13 cellular contexts compared by ENCODE assay signal in the genomic region with DNA sequence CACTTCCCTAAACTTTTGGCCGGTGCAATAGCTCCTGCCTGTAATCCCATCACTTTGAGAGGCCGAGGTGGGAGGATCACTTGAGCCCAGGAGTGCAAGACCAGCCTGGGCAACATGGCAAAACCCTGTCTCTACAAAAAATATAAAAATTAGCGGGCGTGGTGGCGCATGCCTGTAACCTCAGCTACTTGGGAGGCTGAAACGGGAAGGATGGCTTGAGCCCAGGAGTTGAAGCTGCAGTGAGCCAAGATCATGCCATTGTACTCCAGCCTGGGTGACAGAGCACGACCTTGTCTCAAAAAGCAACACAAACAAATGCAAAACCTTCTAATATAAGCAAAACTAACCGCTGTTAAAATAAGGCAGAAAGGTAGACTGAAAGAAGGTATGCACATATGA. TPM values are rescaled to one million over a fixed set of nuclear protein-coding genes. Genes with fewer than 3 reads are reported as not detected.
DNase-seq lines count a peak whose midpoint lies in the region; ATAC-seq and TF ChIP-seq lines count a peak whose summit lies in the region.
"Had no signal": no experiment of that assay in that cellular context is flagged by ENCODE, and none has a peak within 500 bp of the region (broad histone marks: within the 10 kb centered on the region; RNA-seq: fewer than 3 reads in every experiment).

No MANE protein-coding gene starts in this region.

- H3K9me3 ChIP-seq in cardiac muscle cell (ENCODE audit: low read depth), result no peaks in the 10 kb centered on the region
- no peaks in the 10 kb centered on the region for H3K9me3 ChIP-seq in heart right ventricle
- no peaks in the 10 kb centered on the region for H3K9me3 ChIP-seq in duodenal mucosa (ENCODE audit: control insufficient read depth in 1 of 2, low read length in 2 of 2)
- no peaks in the 10 kb centered on the region for H3K9me3 ChIP-seq in muscle layer of duodenum (ENCODE audit: control insufficient read depth in 1 of 2, low read length in 2 of 2)
- H3K9me3 ChIP-seq in vagina, result no peaks in the 10 kb centered on the region

- DNase-seq in cardiac muscle cell (ENCODE audit: low read depth in 1 of 2, low spot score in 1 of 2) (no peak), heart right ventricle (no peak), vagina (ENCODE audit: extremely low spot score in 2 of 2) (no peak), T-helper 9 cell (no peak), SHP77 treated with DMSO at 0.1 percent for 48 hours (lab: John Stamatoyannopoulos, UW) (no peak)
- no peak for DNase-seq in stimulated activated CD4-positive, alpha-beta T cell treated with anti-CD3 and anti-CD28 coated beads, Interleukin-4, amount 100 ng/mL, for 24 hours
- DNase-seq: activated CD4-positive, alpha-beta T cell treated with anti-CD3 and anti-CD28 coated beads for 4 hours; activated naive CD8-positive, alpha-beta T cell treated with anti-CD3 and anti-CD28 coated beads for 36 hours; CD8-positive, alpha-beta memory T cell; NCI-H1694 treated with DMSO at 0.1 percent for 48 hours had no signal

- TF ChIP-seq CTCF in cardiac muscle cell (IDR thresholded peaks at IDR 0.05; ENCODE audit: low read depth, low read length) (no peak), heart right ventricle (IDR thresholded peaks at IDR 0.05) (no peak), vagina (IDR thresholded peaks at IDR 0.05) (no peak)

- H3K36me3 ChIP-seq in cardiac muscle cell (no peaks in the 10 kb centered on the region), heart right ventricle (no peaks in the 10 kb centered on the region), duodenal mucosa (ENCODE audit: control insufficient read depth in 1 of 2, insufficient read depth in 2 of 2, low read length in 2 of 2) (no peaks in the 10 kb centered on the region), muscle layer of duodenum (ENCODE audit: control insufficient read depth in 1 of 2, insufficient read depth in 2 of 2, low read length in 2 of 2) (no peaks in the 10 kb centered on the region), vagina (no peaks in the 10 kb centered on the region)

- H3K4me3 ChIP-seq in cardiac muscle cell (no peak overlapping the region), heart right ventricle (no peak overlapping the region), duodenal mucosa (ENCODE audit: low read depth in 1 of 2, low read length in 2 of 2) (no peak overlapping the region), muscle layer of duodenum (ENCODE audit: low read depth in 1 of 2, low read length in 2 of 2) (no peak overlapping the region), vagina (no peak overlapping the region)

- H3K9ac ChIP-seq in duodenal mucosa (ENCODE audit: low read depth in 1 of 2, low read length in 2 of 2), result no peak overlapping the region

- ATAC-seq in heart right ventricle, result no peak

- 72 to 80% methylated on average over 8 of the region's 8 CpGs for WGBS in heart right ventricle, 2 donors

- H3K27ac ChIP-seq in cardiac muscle cell, result peak overlapping the region; percentile 22
- H3K27ac ChIP-seq in heart right ventricle, result peak overlapping the region in 5 of 10 donors; percentile 28 to 76 (median 59)
- peak overlapping the region; percentile 43 for H3K27ac ChIP-seq in duodenal mucosa (ENCODE audit: low read depth, low read length)
- H3K27ac ChIP-seq in muscle layer of duodenum (ENCODE audit: low read length), result peak overlapping the region; percentile 52
- peak overlapping the region; percentile 77 for H3K27ac ChIP-seq in vagina

- no peak for TF ChIP-seq POLR2A in vagina (IDR thresholded peaks at IDR 0.05)

- H3K27me3 ChIP-seq in cardiac muscle cell (no peaks in the 10 kb centered on the region), heart right ventricle (no peaks in the 10 kb centered on the region), duodenal mucosa (ENCODE audit: control insufficient read depth in 1 of 2, insufficient read depth in 2 of 2, low read length in 2 of 2) (no peaks in the 10 kb centered on the region), muscle layer of duodenum (ENCODE audit: low read depth, low read length) (no peaks in the 10 kb centered on the region), vagina (no peaks in the 10 kb centered on the region)

- H3K4me1 ChIP-seq in cardiac muscle cell (ENCODE audit: low read depth) (peaks cover 7% of the 10 kb centered on the region), heart right ventricle (peaks cover 0 to 35% (median 15%) of the 10 kb centered on the region in 9 donors), duodenal mucosa (ENCODE audit: control insufficient read depth in 1 of 2, insufficient read depth in 2 of 2, low read length in 2 of 2) (peaks cover 73 to 80% of the 10 kb centered on the region in 2 donors), muscle layer of duodenum (ENCODE audit: control insufficient read depth in 1 of 2, insufficient read depth in 2 of 2, low read length in 2 of 2) (peaks cover 3 to 7% of the 10 kb centered on the region in 2 donors), vagina (peaks cover 28% of the 10 kb centered on the region)

- intact Hi-C loops in heart right ventricle (cut with DNase I) (no loop called here), vagina (cut with DNase I) (no loop called here)

RNA-seq across cellular contexts. Expression of a gene that starts 25.9 kb away (rescaled TPM):
- total RNA-seq in cardiac muscle cell, result 32.7 and 40.9 TPM in 2 replicates
- polyA plus RNA-seq in cardiac muscle cell, result 21.3 and 23.8 TPM in 2 replicates
- 1 to 10 TPM; 2.0 to 9.5 (median 2.8) TPM for total RNA-seq in heart right ventricle
- 1 to 10 TPM; 3.8 to 3.9 TPM for polyA plus RNA-seq in heart right ventricle
- 31.4 TPM for total RNA-seq in vagina
- total RNA-seq: activated naive CD8-positive, alpha-beta T cell treated with anti-CD3 and anti-CD28 coated beads for 36 hours; T-helper 2 cell treated with Interferon-gamma antibody and Interleukin-4, amounts not matched to agents 100 ng/mL and 5 ng/mL, for 36 hours had no signal
- polyA plus RNA-seq: CD8-positive, alpha-beta memory T cell had no signal
